Comparison of ENCODE assay signal across 6 cellular contexts in genomic region chr7:66815186-66815875, GRCh38.
A peak's percentile ranks its signal among the peaks of the same experiment; 100 is the strongest.
DNase-seq lines count a peak whose midpoint lies in the region; ATAC-seq and TF ChIP-seq lines count a peak whose summit lies in the region.
"Not testable (repeated sequence)": the region's sequence is repeated elsewhere in the genome, so short reads cannot be mapped to it uniquely, and the experiment has no call there.

No MANE protein-coding gene starts in this region.

- H3K36me3 Mint-ChIP-seq in WTC11 = not testable (repeated sequence)
- peaks cover 22% of the 10 kb centered on the region for H3K36me3 Mint-ChIP-seq in dendritic cell treated with granulocyte-macrophage colony-stimulating factor and Interleukin-4, amounts not matched to agents 40 ng/mL and 50 ng/mL, for 4 days (ENCODE audit: low read depth)
- H3K36me3 Mint-ChIP-seq in stimulated activated naive B cell treated with anti-CD40 and anti-IgM and Interleukin-4, amounts not matched to agents 10 μg/mL and 1 μg/mL and 100 μg/mL, for 72 hours = peaks cover 14 to 37% of the 10 kb centered on the region in 2 donors

- not testable (repeated sequence) for H3K4me1 Mint-ChIP-seq in WTC11
- peaks cover 29% of the 10 kb centered on the region for H3K4me1 Mint-ChIP-seq in dendritic cell treated with granulocyte-macrophage colony-stimulating factor and Interleukin-4, amounts not matched to agents 40 ng/mL and 50 ng/mL, for 4 days (ENCODE audit: low read depth)
- H3K4me1 Mint-ChIP-seq in stimulated activated naive B cell treated with anti-CD40 and anti-IgM and Interleukin-4, amounts not matched to agents 10 μg/mL and 1 μg/mL and 100 μg/mL, for 72 hours = peaks cover 19 to 40% of the 10 kb centered on the region in 2 donors

- POLR2A ChIA-PET in WTC11 (lab: Charles Lee) = not testable (repeated sequence)

- not testable (repeated sequence) for DNase-seq in WTC11 (ENCODE audit: low spot score); stimulated activated naive B cell treated with anti-CD40 and anti-IgM and Interleukin-4, amounts not matched to agents 10 μg/mL and 1 μg/mL and 100 μg/mL, for 72 hours
- peak; percentile 15 for DNase-seq in iPS-NIHi11 (ENCODE audit: low spot score)
- peak; percentile 51 for DNase-seq in mesenteric fat pad (ENCODE audit: low spot score)
- peak; percentile 32 for DNase-seq in sciatic nerve (ENCODE audit: low spot score)

- not testable (repeated sequence) for H3K9me3 Mint-ChIP-seq in WTC11; dendritic cell treated with granulocyte-macrophage colony-stimulating factor and Interleukin-4, amounts not matched to agents 40 ng/mL and 50 ng/mL, for 4 days; stimulated activated naive B cell treated with anti-CD40 and anti-IgM and Interleukin-4, amounts not matched to agents 10 μg/mL and 1 μg/mL and 100 μg/mL, for 72 hours

- H3K4me3 Mint-ChIP-seq in WTC11; dendritic cell treated with granulocyte-macrophage colony-stimulating factor and Interleukin-4, amounts not matched to agents 40 ng/mL and 50 ng/mL, for 4 days; stimulated activated naive B cell treated with anti-CD40 and anti-IgM and Interleukin-4, amounts not matched to agents 10 μg/mL and 1 μg/mL and 100 μg/mL, for 72 hours: not testable (repeated sequence)

- intact Hi-C loops in dendritic cell treated with granulocyte-macrophage colony-stimulating factor and Interleukin-4, amounts not matched to agents 40 ng/mL and 50 ng/mL, for 4 days (cut with micrococcal nuclease); sciatic nerve (cut with DNase I): not testable (repeated sequence)

- TF ChIP-seq CTCF in WTC11 (IDR thresholded peaks at IDR 0.05) = not testable (repeated sequence)

- CTCF ChIA-PET in WTC11 (lab: Charles Lee) = interaction anchor here (0.6 to 0.7 kb wide), 2 partner anchors 19 to 435 kb away, joined by 4 to 5 read pairs; no protein-coding TSS in a partner anchor

- H3K27ac Mint-ChIP-seq in WTC11 = not testable (repeated sequence)
- peak overlapping the region; percentile 68 for H3K27ac Mint-ChIP-seq in dendritic cell treated with granulocyte-macrophage colony-stimulating factor and Interleukin-4, amounts not matched to agents 40 ng/mL and 50 ng/mL, for 4 days
- H3K27ac Mint-ChIP-seq in stimulated activated naive B cell treated with anti-CD40 and anti-IgM and Interleukin-4, amounts not matched to agents 10 μg/mL and 1 μg/mL and 100 μg/mL, for 72 hours = peak overlapping the region; percentile 84

- ATAC-seq in WTC11 (peak; percentile 27; the same call in 1 of the 2 replicates), sciatic nerve (peak; percentile 30)
- ATAC-seq in stimulated activated naive B cell treated with anti-CD40 and anti-IgM and Interleukin-4, amounts not matched to agents 10 μg/mL and 1 μg/mL and 100 μg/mL, for 72 hours (replicated peaks) = not testable (repeated sequence)

- not testable (repeated sequence) for H3K27me3 Mint-ChIP-seq in WTC11 (ENCODE audit: low read depth); dendritic cell treated with granulocyte-macrophage colony-stimulating factor and Interleukin-4, amounts not matched to agents 40 ng/mL and 50 ng/mL, for 4 days; stimulated activated naive B cell treated with anti-CD40 and anti-IgM and Interleukin-4, amounts not matched to agents 10 μg/mL and 1 μg/mL and 100 μg/mL, for 72 hours
